ENCODE assay signal across 8 cellular contexts in the genomic region with DNA sequence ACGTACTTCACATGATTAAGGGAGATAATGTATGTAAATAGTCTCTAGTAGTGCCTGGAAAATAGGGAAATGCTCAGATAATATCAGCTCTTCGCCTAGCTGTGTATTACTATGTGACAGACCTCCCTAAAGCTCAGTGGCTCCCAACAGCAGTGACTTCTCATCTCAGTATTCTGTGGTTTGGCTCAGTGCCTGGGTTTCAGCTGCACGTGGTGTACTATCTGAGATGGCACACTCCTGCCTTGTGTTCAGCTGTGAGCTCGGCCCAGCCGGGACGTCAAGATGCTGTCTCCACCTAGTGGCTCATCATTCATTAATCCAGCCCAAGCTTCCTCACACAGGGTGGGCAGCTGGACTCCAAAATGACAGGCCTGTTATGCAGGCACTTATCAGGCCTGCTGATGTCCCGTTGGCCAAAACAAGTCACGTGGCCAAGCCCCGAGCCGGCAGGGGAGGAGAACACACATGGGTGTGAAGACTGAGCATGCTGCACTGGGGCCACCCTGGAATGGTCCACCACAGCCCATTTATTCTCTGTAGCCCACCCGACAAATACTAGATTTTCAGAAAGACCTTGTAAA. TPM values are rescaled to one million over a fixed set of nuclear protein-coding genes. Genes with fewer than 3 reads are reported as not detected.
DNase-seq lines count a peak whose midpoint lies in the region; ATAC-seq and TF ChIP-seq lines count a peak whose summit lies in the region.

No MANE protein-coding gene starts in this region.

- H3K4me1 ChIP-seq in cardiac muscle cell (ENCODE audit: low read depth) (no peaks in the 10 kb centered on the region), gastrocnemius medialis (peaks cover 3 to 7% of the 10 kb centered on the region in 2 donors)

- H3K4me3 Mint-ChIP-seq in activated naive CD8-positive, alpha-beta T cell treated with anti-CD3 and anti-CD28 coated beads, Interleukin-2, amount 10 ng/mL, durations not matched to agents 7 days and 5 days: no peak overlapping the region

- no peak overlapping the region for H3K27ac ChIP-seq in cardiac muscle cell
- peak overlapping the region; percentile 10 to 82 (median 72) for H3K27ac ChIP-seq in gastrocnemius medialis

- TF ChIP-seq CTCF in LNCAP (IDR thresholded peaks at IDR 0.05) (peak; percentile 58), cardiac muscle cell (IDR thresholded peaks at IDR 0.05; ENCODE audit: low read depth, low read length) (peak; percentile 51), gastrocnemius medialis (IDR thresholded peaks at IDR 0.05 in 4 of 5, conservative IDR thresholded peaks at IDR 0.05 in 1 of 5) (peak; percentile 43 to 65 (median 58))

- POLR2A ChIA-PET in activated naive CD8-positive, alpha-beta T cell treated with anti-CD3 and anti-CD28 coated beads, Interleukin-2, amount 10 ng/mL, durations not matched to agents 7 days and 5 days (lab: Charles Lee): interaction anchor here (0.5 to 3.5 kb wide), 6 partner anchors 10 to 142 kb away, joined by 3 to 22 read pairs (median 5); a partner anchor contains a TSS

- H3K9me3 ChIP-seq in cardiac muscle cell (ENCODE audit: low read depth) (no peaks in the 10 kb centered on the region), gastrocnemius medialis (no peaks in the 10 kb centered on the region)

- peaks cover 24% of the 10 kb centered on the region for H3K4me1 Mint-ChIP-seq in activated naive CD8-positive, alpha-beta T cell treated with anti-CD3 and anti-CD28 coated beads, Interleukin-2, amount 10 ng/mL, durations not matched to agents 7 days and 5 days

- intact Hi-C loops in gastrocnemius medialis (cut with DNase I; ENCODE audit: low total_unique reads): loop anchor here (1.0 to 5.0 kb wide), 2 partner anchors 23 to 99 kb away; no protein-coding TSS in a partner anchor

- H3K27ac Mint-ChIP-seq in activated naive CD8-positive, alpha-beta T cell treated with anti-CD3 and anti-CD28 coated beads, Interleukin-2, amount 10 ng/mL, durations not matched to agents 7 days and 5 days: peak overlapping the region; percentile 53

- H3K27me3 ChIP-seq in cardiac muscle cell (no peaks in the 10 kb centered on the region), gastrocnemius medialis (no peaks in the 10 kb centered on the region)

- DNase-seq in GF-D8 (lab: John Stamatoyannopoulos, UW) (peak; percentile 97), GOT3 (lab: John Stamatoyannopoulos, UW) (peak; percentile 77), SW 1271 (lab: John Stamatoyannopoulos, UW) (peak; percentile 78 to 93), cardiac muscle cell (ENCODE audit: low read depth in 1 of 2, low spot score in 1 of 2) (peak; percentile 78 to 99), gastrocnemius medialis (peak; percentile 98), NCI-H774 (lab: John Stamatoyannopoulos, UW) (no peak)
- peak; percentile 65 for DNase-seq in activated naive CD8-positive, alpha-beta T cell treated with anti-CD3 and anti-CD28 coated beads, Interleukin-2, amount 10 ng/mL, durations not matched to agents 7 days and 5 days

- H3K36me3 Mint-ChIP-seq in activated naive CD8-positive, alpha-beta T cell treated with anti-CD3 and anti-CD28 coated beads, Interleukin-2, amount 10 ng/mL, durations not matched to agents 7 days and 5 days: peaks cover 47% of the 10 kb centered on the region

- TF ChIP-seq POLR2A in gastrocnemius medialis (IDR thresholded peaks at IDR 0.05): no peak

- H3K9me3 Mint-ChIP-seq in activated naive CD8-positive, alpha-beta T cell treated with anti-CD3 and anti-CD28 coated beads, Interleukin-2, amount 10 ng/mL, durations not matched to agents 7 days and 5 days: no peaks in the 10 kb centered on the region

- ATAC-seq in activated naive CD8-positive, alpha-beta T cell treated with anti-CD3 and anti-CD28 coated beads, Interleukin-2, amount 10 ng/mL, durations not matched to agents 7 days and 5 days (ENCODE audit: low read depth): peak; percentile 99
- peak; percentile 100 for ATAC-seq in gastrocnemius medialis

- in situ Hi-C loops in gastrocnemius medialis (cut with MboI; ENCODE audit: low sequenced_read_pairs in 4 of 4): no loop called here

- H3K4me3 ChIP-seq in cardiac muscle cell (no peak overlapping the region), gastrocnemius medialis (no peak overlapping the region)

- no peaks in the 10 kb centered on the region for H3K27me3 Mint-ChIP-seq in activated naive CD8-positive, alpha-beta T cell treated with anti-CD3 and anti-CD28 coated beads, Interleukin-2, amount 10 ng/mL, durations not matched to agents 7 days and 5 days

- H3K36me3 ChIP-seq in cardiac muscle cell (peaks cover 20% of the 10 kb centered on the region), gastrocnemius medialis (peaks cover 0 to 46% of the 10 kb centered on the region in 2 donors)

RNA-seq across cellular contexts. Expression of a gene that starts 17.8 kb away (rescaled TPM):
- under 1 TPM; 0.55 to 0.60 TPM for total RNA-seq in activated naive CD8-positive, alpha-beta T cell treated with anti-CD3 and anti-CD28 coated beads, Interleukin-2, amount 10 ng/mL, durations not matched to agents 7 days and 5 days
- 1.5 and 3.0 TPM in 2 replicates for total RNA-seq in cardiac muscle cell
- polyA plus RNA-seq in cardiac muscle cell: 0.73 and 1.0 TPM in 2 replicates
- 1 to 10 TPM in 2 of 4 donors, under 1 TPM in 2; 0.29 to 2.0 (median 0.69) TPM for total RNA-seq in gastrocnemius medialis

RNA-seq across cellular contexts. Expression of a gene that starts 24.2 kb away (rescaled TPM):
- 10 to 100 TPM; 45.1 to 47.5 TPM for total RNA-seq in activated naive CD8-positive, alpha-beta T cell treated with anti-CD3 and anti-CD28 coated beads, Interleukin-2, amount 10 ng/mL, durations not matched to agents 7 days and 5 days
- total RNA-seq in cardiac muscle cell (18.7 and 25.2 TPM in 2 replicates), gastrocnemius medialis (10 to 100 TPM in 3 of 4 donors, 1 to 10 TPM in 1; 9.5 to 24.3 (median 14.7) TPM)
- 26.0 and 38.0 TPM in 2 replicates for polyA plus RNA-seq in cardiac muscle cell
